Comparison of ENCODE assay signal across 8 cellular contexts in genomic region chr2:17646096-17646554, GRCh38.
A peak's percentile ranks its signal among the peaks of the same experiment; 100 is the strongest.
DNase-seq lines count a peak whose midpoint lies in the region; ATAC-seq and TF ChIP-seq lines count a peak whose summit lies in the region.

No MANE protein-coding gene starts in this region.

- peak overlapping the region in 1 of 2 experiments; percentile 25; a peak in 1 of 4 replicates for H3K27ac ChIP-seq in SK-N-SH (ENCODE audit: low read depth in 2 of 2, low read length in 1 of 2)

- H3K4me3 ChIP-seq in SK-N-SH (ENCODE audit: low read depth in 2 of 2, low read length in 1 of 2), result no peak overlapping the region; a peak in 1 of 4 replicates

- H3K4me1 ChIP-seq in SK-N-SH (ENCODE audit: control insufficient read depth in 1 of 2, insufficient read depth in 2 of 2, low read depth in 1 of 2, low read length in 1 of 2), result peaks cover 0 to 30% of the 10 kb centered on the region in 2 experiments; a peak in 2 of 4 replicates

- no peaks in the 10 kb centered on the region for H3K36me3 ChIP-seq in SK-N-SH (replicated peaks in 1 of 2; ENCODE audit: control insufficient read depth in 1 of 2, insufficient read depth in 2 of 2, low read length in 1 of 2)

- intact Hi-C loops in left colon (cut with DNase I, micrococcal nuclease), result no loop called here

- DNase-seq in AG08396 (ENCODE audit: low spot score) (peak; percentile 49), NAMALWA (ENCODE audit: low spot score) (peak; percentile 81), SK-N-SH (peak; percentile 64), left colon (peak; percentile 44 to 50)
- peak; percentile 21 for DNase-seq in central memory CD4-positive, alpha-beta T cell
- DNase-seq in stimulated activated CD4-positive, alpha-beta T cell treated with anti-CD3 and anti-CD28 coated beads, TNF-alpha, amount 100 ng/mL, for 24 hours (ENCODE audit: low read depth in 3 of 3), result peak in 2 of 3 experiments; percentile 13 to 43

- H3K9me3 ChIP-seq in SK-N-SH, result no peaks in the 10 kb centered on the region

- no peak overlapping the region for H3K9ac ChIP-seq in SK-N-SH

- ATAC-seq in GM18498 (IDR thresholded peaks at IDR 0.05; ENCODE audit: unreplicated experiment), result peak; percentile 83
- ATAC-seq in HG02763 (IDR thresholded peaks at IDR 0.05; ENCODE audit: unreplicated experiment), result peak; percentile 78
- ATAC-seq in left colon, result peak; percentile 60

- peak; percentile 78 for TF ChIP-seq RAD21 in SK-N-SH (IDR thresholded peaks at IDR 0.05; ENCODE audit: low read length)

- H3K9me2 ChIP-seq in SK-N-SH, result no peaks in the 10 kb centered on the region

- H3K4me2 ChIP-seq in SK-N-SH, result no peak overlapping the region

- WGBS in SK-N-SH (ENCODE audit: low lambda C conversion rate), result 1% methylated on average over 3 of the region's 3 CpGs

- H3K27me3 ChIP-seq in SK-N-SH (ENCODE audit: insufficient read depth), result no peaks in the 10 kb centered on the region

- H2AFZ ChIP-seq in SK-N-SH (ENCODE audit: low read depth), result peak overlapping the region; percentile 37; the same call in 1 of the 2 replicates

- peak; percentile 96 for TF ChIP-seq CTCF in SK-N-SH (IDR thresholded peaks at IDR 0.05)

- TF ChIP-seq EP300 in SK-N-SH (IDR thresholded peaks at IDR 0.05; ENCODE audit: borderline replicate concordance in 1 of 2, low read depth in 1 of 2, low read length in 1 of 2), result no peak

- H3F3A ChIP-seq in SK-N-SH (replicated peaks; ENCODE audit: insufficient read depth), result peaks cover 11% of the 10 kb centered on the region

- H3K79me2 ChIP-seq in SK-N-SH (ENCODE audit: insufficient read depth), result no peaks in the 10 kb centered on the region

- CTCF ChIA-PET in SK-N-SH (lab: Yijun Ruan, JAX), result interaction anchor here (0.6 to 23.6 kb wide), 65 partner anchors 10 to 1750 kb away, joined by 3 to 471 read pairs (median 4); partner anchors contain the start of genes RAD51AP2 and VSNL1

- no peaks in the 10 kb centered on the region for H4K20me1 ChIP-seq in SK-N-SH (ENCODE audit: insufficient read depth)

- POLR2A ChIA-PET in SK-N-SH (lab: Yijun Ruan, JAX), result interaction anchor here (0.6 kb wide), 1 partner anchor 1953 kb away, joined by 3 read pairs; no protein-coding TSS in a partner anchor

TF ChIP-seq in SK-N-SH, 30 proteins besides CTCF, POLR2A, EP300 and RAD21 (continues in another document):
- TF ChIP-seq RCOR1 (IDR thresholded peaks at IDR 0.05; ENCODE audit: low read length), result peak; percentile 19; the same call in 1 of the 2 replicates
- no peak for TF ChIP-seq FOXM1 (IDR thresholded peaks at IDR 0.05; ENCODE audit: low read depth)
- TF ChIP-seq NFIC (IDR thresholded peaks at IDR 0.05; ENCODE audit: borderline replicate concordance), result peak; percentile 5; the same call in 1 of the 2 replicates
- TF ChIP-seq TAF1 (IDR thresholded peaks at IDR 0.05; ENCODE audit: borderline replicate concordance, low read depth, low read length), result 0 out of 2 replicates have a peak, but pooled peaks have one; percentile 2
- no peak for TF ChIP-seq GABPA (IDR thresholded peaks at IDR 0.05; ENCODE audit: low read depth)
- peak; percentile 71; the same call in 1 of the 2 replicates for TF ChIP-seq RFX5 (IDR thresholded peaks at IDR 0.05; ENCODE audit: low read length)
- peak; percentile 20 for TF ChIP-seq CHD2 (IDR thresholded peaks at IDR 0.05; ENCODE audit: low read length, partially characterized antibody)
- TF ChIP-seq SIN3A (IDR thresholded peaks at IDR 0.05; ENCODE audit: borderline replicate concordance, low read depth, low read length), result peak; percentile 54; the same call in 1 of the 2 replicates
- TF ChIP-seq, protein P1, sequence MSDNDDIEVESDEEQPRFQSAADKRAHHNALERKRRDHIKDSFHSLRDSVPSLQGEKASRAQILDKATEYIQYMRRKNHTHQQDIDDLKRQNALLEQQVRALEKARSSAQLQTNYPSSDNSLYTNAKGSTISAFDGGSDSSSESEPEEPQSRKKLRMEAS (IDR thresholded peaks at IDR 0.05; ENCODE audit: low read depth), result no peak
- no peak for TF ChIP-seq GATA2 (CRISPR knock-in tag; IDR thresholded peaks at IDR 0.05)
- TF ChIP-seq, protein P2, sequence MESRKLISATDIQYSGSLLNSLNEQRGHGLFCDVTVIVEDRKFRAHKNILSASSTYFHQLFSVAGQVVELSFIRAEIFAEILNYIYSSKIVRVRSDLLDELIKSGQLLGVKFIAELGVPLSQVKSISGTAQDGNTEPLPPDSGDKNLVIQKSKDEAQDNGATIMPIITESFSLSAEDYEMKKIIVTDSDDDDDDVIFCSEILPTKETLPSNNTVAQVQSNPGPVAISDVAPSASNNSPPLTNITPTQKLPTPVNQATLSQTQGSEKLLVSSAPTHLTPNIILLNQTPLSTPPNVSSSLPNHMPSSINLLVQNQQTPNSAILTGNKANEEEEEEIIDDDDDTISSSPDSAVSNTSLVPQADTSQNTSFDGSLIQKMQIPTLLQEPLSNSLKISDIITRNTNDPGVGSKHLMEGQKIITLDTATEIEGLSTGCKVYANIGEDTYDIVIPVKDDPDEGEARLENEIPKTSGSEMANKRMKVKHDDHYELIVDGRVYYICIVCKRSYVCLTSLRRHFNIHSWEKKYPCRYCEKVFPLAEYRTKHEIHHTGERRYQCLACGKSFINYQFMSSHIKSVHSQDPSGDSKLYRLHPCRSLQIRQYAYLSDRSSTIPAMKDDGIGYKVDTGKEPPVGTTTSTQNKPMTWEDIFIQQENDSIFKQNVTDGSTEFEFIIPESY (IDR thresholded peaks at IDR 0.05; ENCODE audit: borderline replicate concordance, low read depth), result no peak
- peak; percentile 81 for TF ChIP-seq SMC3 (IDR thresholded peaks at IDR 0.05; ENCODE audit: low read depth, low read length)
- peak; percentile 29; the same call in 1 of the 2 replicates for TF ChIP-seq POLR2AphosphoS5 (IDR thresholded peaks at IDR 0.05; ENCODE audit: low read depth, low read length)
- TF ChIP-seq ELF1 (IDR thresholded peaks at IDR 0.05), result no peak
- TF ChIP-seq JUND (IDR thresholded peaks at IDR 0.05), result peak; percentile 64
- 0 out of 2 replicates have a peak, but pooled peaks have one; percentile 9 for TF ChIP-seq TEAD4 (IDR thresholded peaks at IDR 0.05; ENCODE audit: borderline replicate concordance, insufficient read depth)
- TF ChIP-seq EZH2phosphoT487 (IDR thresholded peaks at IDR 0.05; ENCODE audit: borderline replicate concordance, low read depth), result no peak
- TF ChIP-seq, protein P3, sequence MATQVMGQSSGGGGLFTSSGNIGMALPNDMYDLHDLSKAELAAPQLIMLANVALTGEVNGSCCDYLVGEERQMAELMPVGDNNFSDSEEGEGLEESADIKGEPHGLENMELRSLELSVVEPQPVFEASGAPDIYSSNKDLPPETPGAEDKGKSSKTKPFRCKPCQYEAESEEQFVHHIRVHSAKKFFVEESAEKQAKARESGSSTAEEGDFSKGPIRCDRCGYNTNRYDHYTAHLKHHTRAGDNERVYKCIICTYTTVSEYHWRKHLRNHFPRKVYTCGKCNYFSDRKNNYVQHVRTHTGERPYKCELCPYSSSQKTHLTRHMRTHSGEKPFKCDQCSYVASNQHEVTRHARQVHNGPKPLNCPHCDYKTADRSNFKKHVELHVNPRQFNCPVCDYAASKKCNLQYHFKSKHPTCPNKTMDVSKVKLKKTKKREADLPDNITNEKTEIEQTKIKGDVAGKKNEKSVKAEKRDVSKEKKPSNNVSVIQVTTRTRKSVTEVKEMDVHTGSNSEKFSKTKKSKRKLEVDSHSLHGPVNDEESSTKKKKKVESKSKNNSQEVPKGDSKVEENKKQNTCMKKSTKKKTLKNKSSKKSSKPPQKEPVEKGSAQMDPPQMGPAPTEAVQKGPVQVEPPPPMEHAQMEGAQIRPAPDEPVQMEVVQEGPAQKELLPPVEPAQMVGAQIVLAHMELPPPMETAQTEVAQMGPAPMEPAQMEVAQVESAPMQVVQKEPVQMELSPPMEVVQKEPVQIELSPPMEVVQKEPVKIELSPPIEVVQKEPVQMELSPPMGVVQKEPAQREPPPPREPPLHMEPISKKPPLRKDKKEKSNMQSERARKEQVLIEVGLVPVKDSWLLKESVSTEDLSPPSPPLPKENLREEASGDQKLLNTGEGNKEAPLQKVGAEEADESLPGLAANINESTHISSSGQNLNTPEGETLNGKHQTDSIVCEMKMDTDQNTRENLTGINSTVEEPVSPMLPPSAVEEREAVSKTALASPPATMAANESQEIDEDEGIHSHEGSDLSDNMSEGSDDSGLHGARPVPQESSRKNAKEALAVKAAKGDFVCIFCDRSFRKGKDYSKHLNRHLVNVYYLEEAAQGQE (IDR thresholded peaks at IDR 0.05; ENCODE audit: low read depth, low read length), result no peak
- no peak for TF ChIP-seq MEF2A (IDR thresholded peaks at IDR 0.05; ENCODE audit: borderline replicate concordance, low read depth)
- TF ChIP-seq RXRA (IDR thresholded peaks at IDR 0.05; ENCODE audit: borderline replicate concordance, low read depth), result no peak
- no peak for TF ChIP-seq USF2 (IDR thresholded peaks at IDR 0.05; ENCODE audit: borderline replicate concordance, low read depth, low read length)
- TF ChIP-seq MXI1 (IDR thresholded peaks at IDR 0.05; ENCODE audit: low read depth, low read length), result no peak; the same call in 1 of the 2 replicates
- no peak for TF ChIP-seq NRF1 (IDR thresholded peaks at IDR 0.05; ENCODE audit: low read depth, low read length)
- TF ChIP-seq FOXJ3 (CRISPR knock-in tag; IDR thresholded peaks at IDR 0.05), result no peak
- TF ChIP-seq YY1 (IDR thresholded peaks at IDR 0.05; ENCODE audit: low read depth), result no peak
- TF ChIP-seq, protein P4, sequence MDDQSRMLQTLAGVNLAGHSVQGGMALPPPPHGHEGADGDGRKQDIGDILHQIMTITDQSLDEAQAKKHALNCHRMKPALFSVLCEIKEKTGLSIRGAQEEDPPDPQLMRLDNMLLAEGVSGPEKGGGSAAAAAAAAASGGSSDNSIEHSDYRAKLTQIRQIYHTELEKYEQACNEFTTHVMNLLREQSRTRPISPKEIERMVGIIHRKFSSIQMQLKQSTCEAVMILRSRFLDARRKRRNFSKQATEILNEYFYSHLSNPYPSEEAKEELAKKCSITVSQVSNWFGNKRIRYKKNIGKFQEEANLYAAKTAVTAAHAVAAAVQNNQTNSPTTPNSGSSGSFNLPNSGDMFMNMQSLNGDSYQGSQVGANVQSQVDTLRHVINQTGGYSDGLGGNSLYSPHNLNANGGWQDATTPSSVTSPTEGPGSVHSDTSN (IDR thresholded peaks at IDR 0.05), result peak; percentile 69
- TF ChIP-seq FOSL2 (IDR thresholded peaks at IDR 0.05; ENCODE audit: borderline replicate concordance, low read depth), result peak; percentile 77
- TF ChIP-seq TCF12 (IDR thresholded peaks at IDR 0.05), result peak; percentile 83

Comparison
In these comparisons a context has a peak if more than half of its experiments do, and no peak if none do; other contexts are left out.
1. DNase-seq: peak in every context shown above with its lines; median percentile 81 in NAMALWA; 64 in SK-N-SH; 49 in AG08396; 47 in left colon; 28 in stimulated activated CD4-positive, alpha-beta T cell treated with anti-CD3 and anti-CD28 coated beads, TNF-alpha, amount 100 ng/mL, for 24 hours; 21 in central memory CD4-positive, alpha-beta T cell.